In genomic region chr20:33716498-33716897, GRCh38 we compare ENCODE assay signal across 17 cellular contexts. TPM values are rescaled to one million over a fixed set of nuclear protein-coding genes. Genes with fewer than 3 reads are reported as not detected.
DNase-seq lines count a peak whose midpoint lies in the region; ATAC-seq and TF ChIP-seq lines count a peak whose summit lies in the region.
"Had no signal": no experiment of that assay in that cellular context is flagged by ENCODE, and none has a peak within 500 bp of the region (broad histone marks: within the 10 kb centered on the region; RNA-seq: fewer than 3 reads in every experiment).

No MANE protein-coding gene starts in this region.

- peak overlapping the region in 1 of 2 donors; percentile 2 for H3K27ac Mint-ChIP-seq in natural killer cell treated with Interleukin-12 subunit alpha and Interleukin-12 subunit beta and Interleukin-15 and Interleukin-18, amount 100 ng/mL, for 72 hours
- H3K27ac Mint-ChIP-seq in natural killer cell (no peak overlapping the region), WTC11 (peak overlapping the region; percentile 22; the same call in 1 of the 2 replicates)
- no peak overlapping the region for H3K27ac Mint-ChIP-seq in CD4-positive, alpha-beta T cell

- H3K27me3 ChIP-seq in CD4-positive, alpha-beta T cell (ENCODE audit: control insufficient read depth, insufficient read depth, low read length) = no peaks in the 10 kb centered on the region

- no peak overlapping the region for H3K4me3 Mint-ChIP-seq in natural killer cell treated with Interleukin-12 subunit alpha and Interleukin-12 subunit beta and Interleukin-15 and Interleukin-18, amount 100 ng/mL, for 72 hours
- H3K4me3 Mint-ChIP-seq in natural killer cell (no peak overlapping the region), WTC11 (no peak overlapping the region)
- peak overlapping the region; percentile 8 for H3K4me3 Mint-ChIP-seq in CD4-positive, alpha-beta T cell
- H3K4me3 Mint-ChIP-seq: CD8-positive, alpha-beta T cell had no signal

- peak; percentile 25 for DNase-seq in natural killer cell treated with Interleukin-12 subunit alpha and Interleukin-12 subunit beta and Interleukin-15 and Interleukin-18, amount 100 ng/mL, for 72 hours (ENCODE audit: low spot score)
- no peak for DNase-seq in natural killer cell
- no peak for DNase-seq in CD4-positive, alpha-beta T cell
- no peak for DNase-seq in WTC11 (ENCODE audit: low spot score)
- DNase-seq in iPS-NIHi11 (ENCODE audit: low spot score) = no peak
- DNase-seq in NCI-H1105 treated with DMSO at 0.1 percent for 48 hours (lab: John Stamatoyannopoulos, UW) = no peak
- DNase-seq: C1 segment of cervical spinal cord; CD8-positive, alpha-beta T cell; DMS 273 treated with DMSO at 0.1 percent for 48 hours; DMS79; EL; GDM1; GM23248; HCEC 1CT had no signal

- POLR2A ChIA-PET in CD4-positive, alpha-beta T cell (lab: Charles Lee) = interaction anchor here (0.7 kb wide), 1 partner anchor 24 kb away, joined by 3 read pairs; no protein-coding TSS in a partner anchor
- POLR2A ChIA-PET in WTC11 (lab: Charles Lee) = no interaction called here

- CTCF ChIA-PET in CD4-positive, alpha-beta T cell (lab: Charles Lee) = no interaction called here
- CTCF ChIA-PET in WTC11 (lab: Charles Lee) = interaction anchor here (1.8 kb wide), 1 partner anchor 49 kb away, joined by 4 read pairs; no protein-coding TSS in a partner anchor

- H3K27me3 Mint-ChIP-seq in natural killer cell treated with Interleukin-12 subunit alpha and Interleukin-12 subunit beta and Interleukin-15 and Interleukin-18, amount 100 ng/mL, for 72 hours = no peaks in the 10 kb centered on the region
- H3K27me3 Mint-ChIP-seq in natural killer cell (ENCODE audit: low read depth in 2 of 2) = no peaks in the 10 kb centered on the region
- no peaks in the 10 kb centered on the region for H3K27me3 Mint-ChIP-seq in CD4-positive, alpha-beta T cell
- peaks cover 6% of the 10 kb centered on the region; the same call in 1 of the 2 replicates for H3K27me3 Mint-ChIP-seq in WTC11 (ENCODE audit: low read depth)

- no peaks in the 10 kb centered on the region for H3K9me3 Mint-ChIP-seq in natural killer cell treated with Interleukin-12 subunit alpha and Interleukin-12 subunit beta and Interleukin-15 and Interleukin-18, amount 100 ng/mL, for 72 hours
- H3K9me3 Mint-ChIP-seq in natural killer cell (peaks cover 3% of the 10 kb centered on the region in 2 donors), WTC11 (peaks cover 7% of the 10 kb centered on the region)
- no peaks in the 10 kb centered on the region for H3K9me3 Mint-ChIP-seq in CD4-positive, alpha-beta T cell
- H3K9me3 Mint-ChIP-seq: CD8-positive, alpha-beta T cell had no signal

- intact Hi-C loops in natural killer cell (cut with micrococcal nuclease) = no loop called here
- intact Hi-C loops in CD4-positive, alpha-beta T cell (cut with DNase I, micrococcal nuclease) = no loop called here

- no peak overlapping the region for H3K27ac ChIP-seq in CD4-positive, alpha-beta T cell (ENCODE audit: low read depth, low read length)
- H3K27ac ChIP-seq: GM23248 had no signal

- no peak for TF ChIP-seq CTCF in natural killer cell (IDR thresholded peaks at IDR 0.05)
- no peak for TF ChIP-seq CTCF in CD4-positive, alpha-beta T cell (IDR thresholded peaks at IDR 0.05)
- TF ChIP-seq CTCF in WTC11 (IDR thresholded peaks at IDR 0.05) = no peak

- peaks cover 20 to 23% of the 10 kb centered on the region in 2 donors for H3K4me1 Mint-ChIP-seq in natural killer cell treated with Interleukin-12 subunit alpha and Interleukin-12 subunit beta and Interleukin-15 and Interleukin-18, amount 100 ng/mL, for 72 hours (ENCODE audit: low read depth in 2 of 2)
- H3K4me1 Mint-ChIP-seq in natural killer cell = peaks cover 20 to 21% of the 10 kb centered on the region in 2 donors
- peaks cover 18% of the 10 kb centered on the region for H3K4me1 Mint-ChIP-seq in CD4-positive, alpha-beta T cell (ENCODE audit: low read depth)
- peaks cover 4% of the 10 kb centered on the region for H3K4me1 Mint-ChIP-seq in WTC11

- H3K36me3 Mint-ChIP-seq in natural killer cell treated with Interleukin-12 subunit alpha and Interleukin-12 subunit beta and Interleukin-15 and Interleukin-18, amount 100 ng/mL, for 72 hours = peaks cover 7% of the 10 kb centered on the region
- peaks cover under 1% of the 10 kb centered on the region for H3K36me3 Mint-ChIP-seq in natural killer cell
- H3K36me3 Mint-ChIP-seq in CD4-positive, alpha-beta T cell (ENCODE audit: low read depth) = peaks cover 42% of the 10 kb centered on the region
- peaks cover 2% of the 10 kb centered on the region; the same call in 1 of the 2 replicates for H3K36me3 Mint-ChIP-seq in WTC11

- no peaks in the 10 kb centered on the region for H3K9me3 ChIP-seq in CD4-positive, alpha-beta T cell (ENCODE audit: control insufficient read depth, low read length)

- no peak for ATAC-seq in natural killer cell treated with Interleukin-12 subunit alpha and Interleukin-12 subunit beta and Interleukin-15 and Interleukin-18, amount 100 ng/mL, for 72 hours
- ATAC-seq in natural killer cell (no peak), WTC11 (no peak)
- ATAC-seq in CD4-positive, alpha-beta T cell (ENCODE audit: poor library complexity) = no peak
- ATAC-seq: CD8-positive, alpha-beta T cell; GM12878 had no signal

TF ChIP-seq in WTC11, 78 proteins besides CTCF, POLR2A, EP300 and RAD21 (continues in another document):
- TF ChIP-seq ZNF671 (CRISPR knock-in tag; IDR thresholded peaks at IDR 0.05) (no peak), USF2 (CRISPR knock-in tag; IDR thresholded peaks at IDR 0.05) (no peak), CREM (CRISPR knock-in tag; IDR thresholded peaks at IDR 0.05) (no peak), ATF1 (CRISPR knock-in tag; IDR thresholded peaks at IDR 0.05) (no peak), ELF4 (CRISPR knock-in tag; IDR thresholded peaks at IDR 0.05; ENCODE audit: low read depth) (no peak), ZNF263 (CRISPR knock-in tag; IDR thresholded peaks at IDR 0.05; ENCODE audit: low read depth) (no peak), EMX1 (CRISPR knock-in tag; IDR thresholded peaks at IDR 0.05) (no peak), ZNF121 (CRISPR knock-in tag; IDR thresholded peaks at IDR 0.05) (no peak), PRDM15 (CRISPR knock-in tag; IDR thresholded peaks at IDR 0.05) (no peak)

RNA-seq across cellular contexts. Expression of gene PXMP4, which starts 3.6 kb away (rescaled TPM):
- 1 to 10 TPM; 6.9 to 9.3 TPM for total RNA-seq in natural killer cell treated with Interleukin-12 subunit alpha and Interleukin-12 subunit beta and Interleukin-15 and Interleukin-18, amount 100 ng/mL, for 72 hours
- 1 to 10 TPM; 4.7 to 6.6 (median 6.2) TPM for total RNA-seq in natural killer cell
- total RNA-seq in CD4-positive, alpha-beta T cell = 1 to 10 TPM; 3.6 to 4.1 TPM
- total RNA-seq in WTC11 (2021) = 3.3 to 6.0 TPM (median 5.8 TPM) in 3 replicates

RNA-seq across cellular contexts. Expression of gene ZNF341, which starts 15.3 kb away (rescaled TPM):
- 1 to 10 TPM; 4.6 to 8.9 TPM for total RNA-seq in natural killer cell treated with Interleukin-12 subunit alpha and Interleukin-12 subunit beta and Interleukin-15 and Interleukin-18, amount 100 ng/mL, for 72 hours
- total RNA-seq in natural killer cell (1 to 10 TPM; 3.6 to 5.1 (median 4.3) TPM), WTC11 (2021) (7.8 to 9.6 TPM (median 8.0 TPM) in 3 replicates)
- 1 to 10 TPM; 2.1 to 2.7 TPM for total RNA-seq in CD4-positive, alpha-beta T cell

RNA-seq across cellular contexts. Expression of gene E2F1, which starts 30.3 kb away (rescaled TPM):
- total RNA-seq in natural killer cell treated with Interleukin-12 subunit alpha and Interleukin-12 subunit beta and Interleukin-15 and Interleukin-18, amount 100 ng/mL, for 72 hours = 100 to 1,000 TPM in 1 of 2 donors, 10 to 100 TPM in 1; 45.4 to 123 TPM
- total RNA-seq in natural killer cell (1 to 10 TPM; 4.6 to 5.6 (median 4.7) TPM), WTC11 (2021) (34.2 to 44.2 TPM (median 34.5 TPM) in 3 replicates)
- 1 to 10 TPM; 1.2 to 1.6 TPM for total RNA-seq in CD4-positive, alpha-beta T cell

RNA-seq across cellular contexts. Expression of gene NECAB3, which starts 42.3 kb away (rescaled TPM):
- total RNA-seq in natural killer cell treated with Interleukin-12 subunit alpha and Interleukin-12 subunit beta and Interleukin-15 and Interleukin-18, amount 100 ng/mL, for 72 hours = 10 to 100 TPM; 16.9 to 29.5 TPM
- 10 to 100 TPM in 2 of 3 donors, 1 to 10 TPM in 1; 9.7 to 18.1 (median 13.4) TPM for total RNA-seq in natural killer cell
- total RNA-seq in CD4-positive, alpha-beta T cell = 1 to 10 TPM; 8.7 to 9.2 TPM
- 29.3 to 38.0 TPM (median 29.7 TPM) in 3 replicates for total RNA-seq in WTC11 (2021)

RNA-seq across cellular contexts. Expression of gene ACTL10, which starts 49.8 kb away (rescaled TPM):
- total RNA-seq in natural killer cell treated with Interleukin-12 subunit alpha and Interleukin-12 subunit beta and Interleukin-15 and Interleukin-18, amount 100 ng/mL, for 72 hours = 1 to 10 TPM; 1.7 to 4.3 TPM
- 1 to 10 TPM in 2 of 3 donors, under 1 TPM in 1; 0.80 to 2.2 (median 1.1) TPM for total RNA-seq in natural killer cell
- total RNA-seq in CD4-positive, alpha-beta T cell = under 1 TPM; 0.28 to 0.55 TPM
- 1.3 to 1.9 TPM (median 1.5 TPM) in 3 replicates for total RNA-seq in WTC11 (2021)
- total RNA-seq: A172, H1 had no signal
